Comparison of ENCODE assay signal across 21 cellular contexts in genomic region chr6:8005136-8005535, GRCh38. TPM values are rescaled to one million over a fixed set of nuclear protein-coding genes. Genes with fewer than 3 reads are reported as not detected.
DNase-seq lines count a peak whose midpoint lies in the region; ATAC-seq, FAIRE-seq and TF ChIP-seq lines count a peak whose summit lies in the region.
"Had no signal": no experiment of that assay in that cellular context is flagged by ENCODE, and none has a peak within 500 bp of the region (broad histone marks: within the 10 kb centered on the region; RNA-seq: fewer than 3 reads in every experiment).

No MANE protein-coding gene starts in this region.

- no peaks in the 10 kb centered on the region for H3K4me1 Mint-ChIP-seq in activated T-helper 17 cell treated with anti-CD3 and anti-CD28 coated beads, Interleukin-2, amount 50 U/mL, for 72 hours
- H3K4me1 Mint-ChIP-seq: B cell had no signal

- H3K36me3 ChIP-seq in BLaER1 (no peaks in the 10 kb centered on the region), endothelial cell of umbilical vein (ENCODE audit: control insufficient read depth in 2 of 2, extremely low read depth in 1 of 2, insufficient read depth in 2 of 2, low read length in 2 of 2) (no peaks in the 10 kb centered on the region), heart left ventricle (no peaks in the 10 kb centered on the region)

- H3K27me3 ChIP-seq in BLaER1 = no peaks in the 10 kb centered on the region
- H3K27me3 ChIP-seq in endothelial cell of umbilical vein (ENCODE audit: control insufficient read depth in 2 of 2, insufficient read depth in 2 of 2, low read length in 2 of 2) = no peaks in the 10 kb centered on the region
- H3K27me3 ChIP-seq in heart left ventricle = no peaks in the 10 kb centered on the region

- H3K79me2 ChIP-seq in endothelial cell of umbilical vein (ENCODE audit: control insufficient read depth, insufficient read depth, low read length) = peaks cover 2% of the 10 kb centered on the region

- FAIRE-seq in endothelial cell of umbilical vein (lab: Jason Lieb, UNC) = peak; percentile 24
- FAIRE-seq: HepG2, HTR-8/SVneo had no signal

- TF ChIP-seq POLR2A in endothelial cell of umbilical vein (IDR thresholded peaks at IDR 0.05; ENCODE audit: low read depth, low read length) (no peak), heart left ventricle (IDR thresholded peaks at IDR 0.05) (no peak)

- H3K27ac ChIP-seq in BLaER1 = no peak overlapping the region
- H3K27ac ChIP-seq in endothelial cell of umbilical vein (ENCODE audit: insufficient read depth, low read depth, low read length) = peak overlapping the region; percentile 65
- H3K27ac ChIP-seq in heart left ventricle = no peak overlapping the region
- H3K27ac ChIP-seq: C4-2B had no signal

- no peak overlapping the region for H3K4me3 Mint-ChIP-seq in activated T-helper 17 cell treated with anti-CD3 and anti-CD28 coated beads, Interleukin-2, amount 50 U/mL, for 72 hours
- H3K4me3 Mint-ChIP-seq: B cell; CD4-positive, alpha-beta T cell; GM23338; HFFc6; IgD-negative memory B cell had no signal

- H4K20me1 ChIP-seq in BLaER1 (no peaks in the 10 kb centered on the region), endothelial cell of umbilical vein (replicated peaks; ENCODE audit: control insufficient read depth, extremely low read depth, insufficient read depth, low read length) (no peaks in the 10 kb centered on the region)

- no peaks in the 10 kb centered on the region for H3K9me1 ChIP-seq in endothelial cell of umbilical vein (replicated peaks; ENCODE audit: control insufficient read depth, extremely low read depth, insufficient read depth, low read length)

- peak overlapping the region; percentile 41 for H3K4me2 ChIP-seq in BLaER1
- H3K4me2 ChIP-seq in endothelial cell of umbilical vein (ENCODE audit: insufficient read depth, low read length) = peak overlapping the region; percentile 12
- H3K4me2 ChIP-seq: GM23338 had no signal

- no TSS peak for BruUV-seq in endothelial cell of umbilical vein (replicated peaks; lab: Mats Ljungman, UMichigan)

- no peaks in the 10 kb centered on the region for H3K9me3 ChIP-seq in BLaER1
- no peaks in the 10 kb centered on the region for H3K9me3 ChIP-seq in endothelial cell of umbilical vein (replicated peaks; ENCODE audit: control insufficient read depth, insufficient read depth, low read length)
- H3K9me3 ChIP-seq in heart left ventricle = no peaks in the 10 kb centered on the region

- dilution Hi-C loops in endothelial cell of umbilical vein (cut with MboI; ENCODE audit: extremely low pct_ligation_motif_present, low sequenced_read_pairs) = loop anchor here (25.0 kb wide), 1 partner anchor 118 kb away; no protein-coding TSS in a partner anchor

- no peaks in the 10 kb centered on the region for H3K9me3 Mint-ChIP-seq in activated T-helper 17 cell treated with anti-CD3 and anti-CD28 coated beads, Interleukin-2, amount 50 U/mL, for 72 hours
- H3K9me3 Mint-ChIP-seq: CD4-positive, alpha-beta T cell; GM23338; HFFc6; IgD-negative memory B cell had no signal

- no peak overlapping the region for H2AFZ ChIP-seq in endothelial cell of umbilical vein (ENCODE audit: low read depth, low read length)
- H2AFZ ChIP-seq: GM23338 had no signal

- POLR2A ChIA-PET in endothelial cell of umbilical vein (lab: Charles Lee) = interaction anchor here (1.3 kb wide), 1 partner anchor 95 kb away, joined by 3 read pairs; no protein-coding TSS in a partner anchor

- peak; percentile 41 for DNase-seq in Jurkat, Clone E6-1 (ENCODE audit: low read depth, low spot score)
- DNase-seq in endothelial cell of umbilical vein (ENCODE audit: low read depth, low spot score) (no peak), heart left ventricle (no peak), NCI-H187 treated with DMSO at 0.1 percent for 48 hours (lab: John Stamatoyannopoulos, UW) (no peak)
- DNase-seq: 8988T; CD4-positive, alpha-beta T cell; DMS153; DMS79; GF-D8; H7; HFFc6 had no signal

- H3K9ac ChIP-seq in BLaER1 (no peak overlapping the region), endothelial cell of umbilical vein (replicated peaks; ENCODE audit: extremely low read depth, insufficient read depth, low read length) (peak overlapping the region; percentile 53)

- no peak overlapping the region for H3K27ac Mint-ChIP-seq in activated T-helper 17 cell treated with anti-CD3 and anti-CD28 coated beads, Interleukin-2, amount 50 U/mL, for 72 hours
- H3K27ac Mint-ChIP-seq: B cell; CD4-positive, alpha-beta T cell; GM23338; HFFc6; IgD-negative memory B cell had no signal

- intact Hi-C loops in endothelial cell of umbilical vein (cut with micrococcal nuclease) (loop anchor here (5.0 kb wide), 2 partner anchors 212 to 388 kb away; no protein-coding TSS in a partner anchor), heart left ventricle (cut with DNase I) (loop anchor here in 7 of 10 donors (5.0 to 10.0 kb wide), 5 partner anchors 50 to 283 kb away; partner anchors contain the start of gene BMP6 (in 1 of the 7))

- no peaks in the 10 kb centered on the region for H3K27me3 Mint-ChIP-seq in activated T-helper 17 cell treated with anti-CD3 and anti-CD28 coated beads, Interleukin-2, amount 50 U/mL, for 72 hours
- H3K27me3 Mint-ChIP-seq: CD4-positive, alpha-beta T cell; IgD-negative memory B cell had no signal

- WGBS in heart left ventricle, 4 donors = 67 to 85% (median 85%) methylated on average over 4 of the region's 4 CpGs

- no peak overlapping the region for H3K4me3 ChIP-seq in BLaER1
- no peak overlapping the region for H3K4me3 ChIP-seq in Jurkat, Clone E6-1 (ENCODE audit: low read length)
- H3K4me3 ChIP-seq in endothelial cell of umbilical vein (replicated peaks in 1 of 3; ENCODE audit: insufficient read depth in 1 of 3, low read depth in 1 of 3, low read length in 3 of 3) = no peak overlapping the region
- H3K4me3 ChIP-seq in heart left ventricle = no peak overlapping the region
- H3K4me3 ChIP-seq: GM23338 had no signal

- no peak for TF ChIP-seq CTCF in endothelial cell of umbilical vein (IDR thresholded peaks at IDR 0.05; ENCODE audit: extremely low read depth in 1 of 2, insufficient read depth in 1 of 2, low read depth in 1 of 2, low read length in 2 of 2)
- no peak for TF ChIP-seq CTCF in heart left ventricle (IDR thresholded peaks at IDR 0.05)

- ATAC-seq in activated T-helper 17 cell treated with anti-CD3 and anti-CD28 coated beads, Interleukin-2, amount 50 U/mL, for 72 hours (replicated peaks) = peak; percentile 12
- ATAC-seq in heart left ventricle (no peak), HG02981 (IDR thresholded peaks at IDR 0.05; ENCODE audit: unreplicated experiment) (no peak)
- ATAC-seq: GM23338, HCT116, HepG2 had no signal

- peaks cover 20% of the 10 kb centered on the region for H3K4me1 ChIP-seq in BLaER1
- H3K4me1 ChIP-seq in endothelial cell of umbilical vein (ENCODE audit: control insufficient read depth, extremely low read depth, insufficient read depth, low read length) = peaks cover 58% of the 10 kb centered on the region
- peaks cover 0 to 9% (median 0%) of the 10 kb centered on the region in 12 donors for H3K4me1 ChIP-seq in heart left ventricle

- CTCF ChIA-PET in endothelial cell of umbilical vein (lab: Charles Lee) = interaction anchor here (0.6 to 4.5 kb wide), 11 partner anchors 9 to 306 kb away, joined by 3 to 140 read pairs (median 13); partner anchors contain the start of gene BMP6

- peaks cover 9% of the 10 kb centered on the region for H3K36me3 Mint-ChIP-seq in activated T-helper 17 cell treated with anti-CD3 and anti-CD28 coated beads, Interleukin-2, amount 50 U/mL, for 72 hours (ENCODE audit: low read depth)

TF ChIP-seq in endothelial cell of umbilical vein, 7 proteins besides CTCF, POLR2A, EP300 and RAD21:
- TF ChIP-seq MYC (IDR thresholded peaks at IDR 0.05; ENCODE audit: low read depth, low read length) = no peak
- no peak for TF ChIP-seq EZH2 (IDR thresholded peaks at IDR 0.05; ENCODE audit: borderline replicate concordance, low read depth, low read length, severe bottlenecking)
- no peak for TF ChIP-seq POLR2AphosphoS5 (IDR thresholded peaks at IDR 0.05; ENCODE audit: insufficient read depth, low read depth, low read length)
- TF ChIP-seq FOS (IDR thresholded peaks at IDR 0.05; ENCODE audit: borderline replicate concordance, insufficient read depth, low read length) = no peak
- no peak for TF ChIP-seq MAX (IDR thresholded peaks at IDR 0.05; ENCODE audit: insufficient read depth, insufficient read length)
- no peak for TF ChIP-seq GATA2 (IDR thresholded peaks at IDR 0.05; ENCODE audit: insufficient read depth, insufficient read length, low read depth, low read length)
- TF ChIP-seq JUN (IDR thresholded peaks at IDR 0.05; ENCODE audit: borderline replicate concordance, insufficient read depth, insufficient read length, low read depth) = no peak

RNA-seq across cellular contexts. Expression of gene BLOC1S5, which starts 59.1 kb away (rescaled TPM):
- 21.4 TPM for polyA plus RNA-seq in Jurkat, Clone E6-1 (2012; ENCODE audit: insufficient read depth, insufficient read length)
- total RNA-seq in activated T-helper 17 cell treated with anti-CD3 and anti-CD28 coated beads, Interleukin-2, amount 50 U/mL, for 72 hours = 10 to 100 TPM; 18.7 to 22.7 TPM
- total RNA-seq in endothelial cell of umbilical vein (16.3 and 19.1 TPM in 2 replicates), heart left ventricle (10 to 100 TPM in 2 of 9 donors, 1 to 10 TPM in 7; 6.9 to 15.2 (median 8.8) TPM)
- polyA plus RNA-seq in endothelial cell of umbilical vein (3.1 and 3.9 TPM in 2 replicates), heart left ventricle (1 to 10 TPM; 4.3 to 4.4 TPM)
- polyA plus RNA-seq in endothelial cell of umbilical vein (2011; cell fraction: cytosol; rRNA removed) = 5.9 and 6.5 TPM in 2 replicates
- polyA plus RNA-seq in endothelial cell of umbilical vein (2011; cell fraction: nucleus; rRNA removed) = 3.2 and 4.2 TPM in 2 replicates
- polyA plus RNA-seq in endothelial cell of umbilical vein (2012) = 17.5 and 18.6 TPM in 2 replicates
- 4.5 and 14.3 TPM in 2 replicates for polyA minus RNA-seq in endothelial cell of umbilical vein
- 4.0 TPM for polyA minus RNA-seq in endothelial cell of umbilical vein (2011; cell fraction: cytosol; rRNA and poly(A)+ RNA removed)
- polyA minus RNA-seq in endothelial cell of umbilical vein (2011; cell fraction: nucleus; rRNA and poly(A)+ RNA removed) = 7.6 and 8.8 TPM in 2 replicates
